8 cellular contexts compared by ENCODE assay signal in the genomic region with DNA sequence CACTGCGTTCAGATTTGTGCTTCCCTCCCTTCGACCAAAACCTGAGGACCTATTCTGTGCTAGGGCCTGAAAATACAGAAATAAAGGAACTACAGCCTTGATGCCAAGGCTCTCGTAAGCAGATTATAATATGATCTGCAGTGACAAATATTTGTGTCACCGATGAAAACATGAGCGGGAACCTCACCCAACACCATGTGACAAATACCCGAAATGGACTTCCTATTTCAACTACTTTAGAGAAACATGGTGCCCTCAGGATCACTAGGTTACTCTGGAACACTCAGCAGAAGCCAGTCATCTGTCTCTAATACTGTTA. TPM values are rescaled to one million over a fixed set of nuclear protein-coding genes. Genes with fewer than 3 reads are reported as not detected.
A peak's percentile ranks its signal among the peaks of the same experiment; 100 is the strongest.
DNase-seq lines count a peak whose midpoint lies in the region; ATAC-seq and TF ChIP-seq lines count a peak whose summit lies in the region.

No MANE protein-coding gene starts in this region.

- H3K9ac ChIP-seq in HUES6 (ENCODE audit: low read length), result peak overlapping the region; percentile 40

- no peak for TF ChIP-seq CTCF in CD4-positive, alpha-beta T cell (IDR thresholded peaks at IDR 0.05)
- TF ChIP-seq CTCF in brain (conservative IDR thresholded peaks at IDR 0.05), result no peak
- no peak for TF ChIP-seq CTCF in lower leg skin (IDR thresholded peaks at IDR 0.05)
- no peak for TF ChIP-seq CTCF in upper lobe of right lung (IDR thresholded peaks at IDR 0.05)

- peaks cover 5% of the 10 kb centered on the region for H3K27me3 Mint-ChIP-seq in CD4-positive, alpha-beta T cell
- peaks cover 6% of the 10 kb centered on the region for H3K27me3 Mint-ChIP-seq in brain

- 31 to 36% methylated on average over 6 of the region's 6 CpGs for WGBS in lower leg skin, 2 donors

- DNase-seq in CD4-positive, alpha-beta T cell, result no peak
- DNase-seq in lower leg skin (ENCODE audit: low spot score in 2 of 2), result no peak
- no peak for DNase-seq in upper lobe of right lung
- no peak for DNase-seq in DMS 273 (lab: John Stamatoyannopoulos, UW; ENCODE audit: unreplicated experiment)
- DNase-seq in stimulated activated CD4-positive, alpha-beta T cell treated with anti-CD3 and anti-CD28 coated beads, Interleukin-4, amount 100 ng/mL, for 24 hours, result no peak

- no peaks in the 10 kb centered on the region for H3K9me3 ChIP-seq in CD4-positive, alpha-beta T cell (ENCODE audit: control insufficient read depth, low read length)
- H3K9me3 ChIP-seq in HUES6 (ENCODE audit: control insufficient read depth, insufficient read depth, low read depth, low read length) (no peaks in the 10 kb centered on the region), upper lobe of right lung (no peaks in the 10 kb centered on the region)

- no peaks in the 10 kb centered on the region for H3K27me3 ChIP-seq in CD4-positive, alpha-beta T cell (ENCODE audit: control insufficient read depth, insufficient read depth, low read length)
- no peaks in the 10 kb centered on the region for H3K27me3 ChIP-seq in HUES6 (ENCODE audit: control insufficient read depth, insufficient read depth, low read length)
- no peaks in the 10 kb centered on the region for H3K27me3 ChIP-seq in upper lobe of right lung

- peaks cover 46% of the 10 kb centered on the region for H3K4me1 Mint-ChIP-seq in CD4-positive, alpha-beta T cell (ENCODE audit: low read depth)
- peaks cover 53% of the 10 kb centered on the region for H3K4me1 Mint-ChIP-seq in brain

- H3K36me3 Mint-ChIP-seq in CD4-positive, alpha-beta T cell (ENCODE audit: low read depth), result peaks cover 39% of the 10 kb centered on the region
- H3K36me3 Mint-ChIP-seq in brain, result peaks cover 39% of the 10 kb centered on the region

- intact Hi-C loops in CD4-positive, alpha-beta T cell (cut with DNase I, micrococcal nuclease), result no loop called here
- intact Hi-C loops in lower leg skin (cut with DNase I; ENCODE audit: low total_unique reads) (no loop called here), upper lobe of right lung (cut with DNase I) (no loop called here)

- TF ChIP-seq POLR2A in lower leg skin (IDR thresholded peaks at IDR 0.05), result no peak

- POLR2A ChIA-PET in CD4-positive, alpha-beta T cell (lab: Charles Lee), result interaction anchor here (1.1 to 1.8 kb wide), 2 partner anchors 12 to 14 kb away, joined by 3 to 19 read pairs; no protein-coding TSS in a partner anchor

- H3K36me3 ChIP-seq in HUES6 (ENCODE audit: control insufficient read depth, insufficient read depth, low read length) (peaks cover 21% of the 10 kb centered on the region), upper lobe of right lung (peaks cover 24% of the 10 kb centered on the region)

- H3K4me3 ChIP-seq in HUES6 (ENCODE audit: low read depth, low read length) (peak overlapping the region; percentile 83), lower leg skin (ENCODE audit: low read depth, poor library complexity, severe bottlenecking) (peak overlapping the region; percentile 99), upper lobe of right lung (peak overlapping the region; percentile 79)

- H3K27ac ChIP-seq in CD4-positive, alpha-beta T cell (ENCODE audit: low read depth, low read length), result no peak overlapping the region
- H3K27ac ChIP-seq in HUES6 (ENCODE audit: low read depth, low read length) (no peak overlapping the region), upper lobe of right lung (peak overlapping the region; percentile 93)

- ATAC-seq in CD4-positive, alpha-beta T cell (ENCODE audit: poor library complexity), result peak; percentile 31
- peak; percentile 35 for ATAC-seq in upper lobe of right lung
- no peak for ATAC-seq in HG02885 (IDR thresholded peaks at IDR 0.05; ENCODE audit: poor library complexity, unreplicated experiment)

- CTCF ChIA-PET in CD4-positive, alpha-beta T cell (lab: Charles Lee), result no interaction called here

- H3K9me3 Mint-ChIP-seq in CD4-positive, alpha-beta T cell, result no peaks in the 10 kb centered on the region
- no peaks in the 10 kb centered on the region for H3K9me3 Mint-ChIP-seq in brain

- peak overlapping the region; percentile 87 for H3K27ac Mint-ChIP-seq in CD4-positive, alpha-beta T cell
- H3K27ac Mint-ChIP-seq in brain, result peak overlapping the region; percentile 56 to 91 (median 88)

- peak overlapping the region; percentile 96 for H3K4me3 Mint-ChIP-seq in CD4-positive, alpha-beta T cell
- peak overlapping the region; percentile 89 to 92 (median 90) for H3K4me3 Mint-ChIP-seq in brain

- H3K4me1 ChIP-seq in HUES6 (ENCODE audit: control insufficient read depth, insufficient read depth, low read length), result peaks cover 7% of the 10 kb centered on the region
- H3K4me1 ChIP-seq in upper lobe of right lung, result peaks cover 14% of the 10 kb centered on the region

RNA-seq across cellular contexts. Expression of gene VAMP3, which starts 0.5 kb away (rescaled TPM):
- total RNA-seq in CD4-positive, alpha-beta T cell, result 10 to 100 TPM; 76.9 to 87.7 TPM
- 95.6 TPM for polyA plus RNA-seq in brain (ENCODE audit: insufficient read depth, low read depth, low replicate concordance)
- total RNA-seq in lower leg skin (100 to 1,000 TPM in 1 of 4 donors, 10 to 100 TPM in 3; 64.4 to 133 (median 88.7) TPM), upper lobe of right lung (129 TPM)

RNA-seq across cellular contexts. Expression of gene PER3, which starts 13.5 kb away (rescaled TPM):
- 10 to 100 TPM; 10.1 to 11.4 TPM for total RNA-seq in CD4-positive, alpha-beta T cell
- polyA plus RNA-seq in brain (ENCODE audit: insufficient read depth, low read depth, low replicate concordance), result 38.0 TPM
- total RNA-seq in lower leg skin, result 10 to 100 TPM; 14.3 to 22.5 (median 19.3) TPM
- 47.1 TPM for total RNA-seq in upper lobe of right lung
